Comparison of ENCODE assay signal across 26 cellular contexts in genomic region chr4:26566027-26566578, GRCh38. TPM values are rescaled to one million over a fixed set of nuclear protein-coding genes. Genes with fewer than 3 reads are reported as not detected.
DNase-seq lines count a peak whose midpoint lies in the region; ATAC-seq and TF ChIP-seq lines count a peak whose summit lies in the region.
"Had no signal": no experiment of that assay in that cellular context is flagged by ENCODE, and none has a peak within 500 bp of the region (broad histone marks: within the 10 kb centered on the region; RNA-seq: fewer than 3 reads in every experiment).

No MANE protein-coding gene starts in this region.

- peaks cover 5% of the 10 kb centered on the region for H3K4me1 Mint-ChIP-seq in activated naive CD4-positive, alpha-beta T cell treated with anti-CD3 and anti-CD28 coated beads, Interleukin-2, amount 50 U/mL, for 24 hours

- H3K27me3 Mint-ChIP-seq in activated naive CD4-positive, alpha-beta T cell treated with anti-CD3 and anti-CD28 coated beads, Interleukin-2, amount 50 U/mL, for 24 hours, result peaks cover 21% of the 10 kb centered on the region

- TF ChIP-seq CTCF in PC-9 (conservative IDR thresholded peaks at IDR 0.05) (no peak), fibroblast of mammary gland (conservative IDR thresholded peaks at IDR 0.05; ENCODE audit: control insufficient read depth, insufficient read depth, low read depth, low read length) (no peak)

- peaks cover 10% of the 10 kb centered on the region for H3K9me3 Mint-ChIP-seq in activated naive CD4-positive, alpha-beta T cell treated with anti-CD3 and anti-CD28 coated beads, Interleukin-2, amount 50 U/mL, for 24 hours

- H3K4me3 ChIP-seq in PC-9 (no peak overlapping the region), fibroblast of mammary gland (ENCODE audit: control insufficient read depth, low read depth, low read length) (no peak overlapping the region), skeletal muscle satellite cell (ENCODE audit: low read length) (no peak overlapping the region)
- H3K4me3 ChIP-seq: ascending aorta, gastrocnemius medialis, HAP-1, lower lobe of right lung, neural progenitor cell, spleen, tibial artery had no signal

- H3K9me3 ChIP-seq in PC-9 (ENCODE audit: insufficient read depth, low read depth), result no peaks in the 10 kb centered on the region
- H3K9me3 ChIP-seq in skeletal muscle satellite cell (replicated peaks; ENCODE audit: low read length), result no peaks in the 10 kb centered on the region
- H3K9me3 ChIP-seq: gastrocnemius medialis, HAP-1, lower lobe of right lung, tibial artery had no signal

- CTCF ChIA-PET in PC-9 (lab: Charles Lee), result no interaction called here

- H3K79me2 ChIP-seq in PC-9 (ENCODE audit: low read depth), result no peaks in the 10 kb centered on the region

- no peaks in the 10 kb centered on the region for H3K36me3 ChIP-seq in PC-9 (ENCODE audit: low read depth)
- no peaks in the 10 kb centered on the region for H3K36me3 ChIP-seq in skeletal muscle satellite cell (ENCODE audit: insufficient read depth, low read length)
- H3K36me3 ChIP-seq: ascending aorta, gastrocnemius medialis, HAP-1, lower lobe of right lung, neural progenitor cell, spleen, tibial artery had no signal

- intact Hi-C loops in PC-9 (cut with micrococcal nuclease; ENCODE audit: unreplicated experiment), result no loop called here

- peak overlapping the region; percentile 13 for H3K9ac ChIP-seq in skeletal muscle satellite cell (ENCODE audit: low read depth, low read length)
- H3K9ac ChIP-seq: neural progenitor cell had no signal

- no peak for DNase-seq in activated naive CD4-positive, alpha-beta T cell (lab: John Stamatoyannopoulos, UW)
- DNase-seq in PC-9 (no peak), fibroblast of mammary gland (ENCODE audit: low read depth) (peak; percentile 11), NCI-H1105 (lab: John Stamatoyannopoulos, UW) (no peak)
- no peak for DNase-seq in activated CD4-positive, CD25-positive, alpha-beta regulatory T cell (lab: John Stamatoyannopoulos, UW)
- DNase-seq: activated CD4-positive, alpha-beta T cell treated with anti-CD3 and anti-CD28 coated beads for 48 hours; activated gamma-delta T cell treated with Interleukin-2 at 50 U/mL for 16 hours; CD4-positive, alpha-beta T cell; cerebellar nuclear complex; DMS153; gastrocnemius medialis; hippocampal formation; lower lobe of right lung; NCI-H1694 treated with DMSO at 0.1 percent for 48 hours; spleen; stimulated activated CD4-positive, alpha-beta T cell treated with anti-CD3 and anti-CD28 coated beads, Interleukin-4, amount 100 ng/mL, for 1 hour; stimulated activated naive CD4-positive, alpha-beta T cell treated with Interleukin-2 at 50 U/mL for 16 hours; tibial artery had no signal

- H3K27me3 ChIP-seq in PC-9 (ENCODE audit: insufficient read depth, low read depth), result no peaks in the 10 kb centered on the region
- H3K27me3 ChIP-seq in skeletal muscle satellite cell (ENCODE audit: control insufficient read depth, insufficient read depth, low read length), result no peaks in the 10 kb centered on the region
- H3K27me3 ChIP-seq: ascending aorta, gastrocnemius medialis, neural progenitor cell, spleen, tibial artery had no signal

- H3K36me3 Mint-ChIP-seq in activated naive CD4-positive, alpha-beta T cell treated with anti-CD3 and anti-CD28 coated beads, Interleukin-2, amount 50 U/mL, for 24 hours, result no peaks in the 10 kb centered on the region
- H3K36me3 Mint-ChIP-seq: neural progenitor cell had no signal

- POLR2A ChIA-PET in PC-9 (lab: Charles Lee; ENCODE audit: unreplicated experiment), result no interaction called here

- H3K9me2 ChIP-seq in PC-9 (ENCODE audit: insufficient read depth), result no peaks in the 10 kb centered on the region

- ATAC-seq in GM19035 (IDR thresholded peaks at IDR 0.05; ENCODE audit: unreplicated experiment), result no peak
- ATAC-seq: gastrocnemius medialis, lower lobe of right lung, Right ventricle myocardium inferior had no signal

- H3K4me2 ChIP-seq in PC-9 (no peak overlapping the region), skeletal muscle satellite cell (ENCODE audit: low read length) (no peak overlapping the region)
- H3K4me2 ChIP-seq: neural progenitor cell had no signal

- peaks cover 26% of the 10 kb centered on the region for H3F3A ChIP-seq in PC-9 (ENCODE audit: insufficient read depth, low read depth)

- H3K27ac Mint-ChIP-seq in activated naive CD4-positive, alpha-beta T cell treated with anti-CD3 and anti-CD28 coated beads, Interleukin-2, amount 50 U/mL, for 24 hours, result peak overlapping the region; percentile 48
- H3K27ac Mint-ChIP-seq: CD4-positive, alpha-beta T cell; IgD-negative memory B cell had no signal

- H3K4me3 Mint-ChIP-seq in activated naive CD4-positive, alpha-beta T cell treated with anti-CD3 and anti-CD28 coated beads, Interleukin-2, amount 50 U/mL, for 24 hours, result peak overlapping the region; percentile 24
- H3K4me3 Mint-ChIP-seq: CD4-positive, alpha-beta T cell; IgD-negative memory B cell; neural progenitor cell had no signal

- 0 out of 2 replicates have a peak overlapping the region, but pooled peaks have one; percentile 13 for H2AFZ ChIP-seq in PC-9
- H2AFZ ChIP-seq: neural progenitor cell had no signal

- no TSS peak for BruUV-seq in PC-9 (replicated peaks; lab: Mats Ljungman, UMichigan)

- peaks cover 26% of the 10 kb centered on the region for H3K4me1 ChIP-seq in PC-9 (replicated peaks; ENCODE audit: insufficient read depth)
- H3K4me1 ChIP-seq in skeletal muscle satellite cell (ENCODE audit: control insufficient read depth, insufficient read depth, low read length), result peaks cover 48% of the 10 kb centered on the region
- H3K4me1 ChIP-seq: ascending aorta, gastrocnemius medialis, lower lobe of right lung, neural progenitor cell, spleen, tibial artery had no signal

- no peak overlapping the region for H3K27ac ChIP-seq in PC-9
- H3K27ac ChIP-seq: ascending aorta, gastrocnemius medialis, lower lobe of right lung, neural progenitor cell, spleen, tibial artery had no signal

- H4K20me1 ChIP-seq in PC-9 (ENCODE audit: insufficient read depth), result no peaks in the 10 kb centered on the region

RNA-seq across cellular contexts. Expression of gene TBC1D19, which starts 17.8 kb away (rescaled TPM):
- 12.6 and 12.8 TPM in 2 replicates for total RNA-seq in PC-9 (2021)
- 21.2 and 29.2 TPM in 2 replicates for total RNA-seq in skeletal muscle satellite cell (2012; rRNA removed)
